ENCODE assay signal across 8 cellular contexts in the genomic region with DNA sequence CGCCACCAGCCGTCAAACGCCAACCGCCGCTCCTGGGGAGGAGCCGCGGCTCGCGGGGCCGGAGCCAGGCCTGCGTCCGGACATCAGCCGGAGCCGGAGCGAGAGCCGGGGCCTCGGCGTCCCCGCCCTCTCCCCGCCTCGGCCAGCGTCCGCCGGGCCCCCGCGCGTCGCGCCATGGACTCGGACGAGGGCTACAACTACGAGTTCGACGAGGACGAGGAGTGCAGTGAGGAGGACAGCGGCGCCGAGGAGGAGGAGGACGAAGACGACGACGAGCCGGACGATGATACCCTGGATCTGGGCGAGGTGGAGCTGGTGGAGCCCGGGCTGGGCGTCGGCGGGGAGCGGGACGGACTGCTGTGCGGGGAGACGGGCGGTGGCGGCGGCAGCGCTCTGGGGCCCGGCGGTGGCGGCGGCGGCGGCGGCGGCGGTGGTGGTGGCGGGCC. TPM values are rescaled to one million over a fixed set of nuclear protein-coding genes. Genes with fewer than 3 reads are reported as not detected.
DNase-seq lines count a peak whose midpoint lies in the region; ATAC-seq and TF ChIP-seq lines count a peak whose summit lies in the region.

No MANE protein-coding gene starts in this region.

- no peaks in the 10 kb centered on the region for H3K27me3 ChIP-seq in mesenchymal stem cell (ENCODE audit: control insufficient read depth in 1 of 2, insufficient read depth in 1 of 2, low read length in 2 of 2)
- no peaks in the 10 kb centered on the region for H3K27me3 ChIP-seq in upper lobe of right lung

- H3K4ac ChIP-seq in mesenchymal stem cell (ENCODE audit: low read depth in 1 of 2, low read length in 2 of 2), result peak overlapping the region; percentile 87 to 90

- WGBS in mesenchymal stem cell, result under 1% methylated on average over 46 of the region's 67 CpGs

- H2AK5ac ChIP-seq in mesenchymal stem cell (ENCODE audit: low read length, severe bottlenecking), result peak overlapping the region; percentile 39

- peak overlapping the region; percentile 96 for H3K4me3 Mint-ChIP-seq in chondrocyte (ENCODE audit: unreplicated experiment)

- H4K91ac ChIP-seq in mesenchymal stem cell (ENCODE audit: low read length), result peak overlapping the region; percentile 90

- peak; percentile 55 for DNase-seq in stimulated activated CD4-positive, alpha-beta T cell treated with anti-CD3 and anti-CD28 coated beads, Interleukin-15, amount 100 ng/mL, for 24 hours
- no peak for DNase-seq in stimulated activated CD4-positive, alpha-beta T cell treated with anti-CD3 and anti-CD28 coated beads, Interleukin-1b, Interleukin-23, amount 100 ng/mL, for 48 hours
- DNase-seq in Jurkat, Clone E6-1 (ENCODE audit: low read depth, low spot score), result no peak
- DNase-seq in chondrocyte (ENCODE audit: low spot score) (no peak), mesenchymal stem cell (no peak), upper lobe of right lung (no peak), SW 1271 (lab: John Stamatoyannopoulos, UW) (no peak), NCI-H1417 (lab: John Stamatoyannopoulos, UW) (no peak)

- peak overlapping the region; percentile 95 for H2BK15ac ChIP-seq in mesenchymal stem cell (ENCODE audit: low read depth, poor library complexity, severe bottlenecking)

- peak overlapping the region; percentile 55 for H3K4me2 ChIP-seq in mesenchymal stem cell (ENCODE audit: low read length, poor library complexity, severe bottlenecking)

- peak overlapping the region; percentile 81 to 100 for H3K23ac ChIP-seq in mesenchymal stem cell (ENCODE audit: low read length in 2 of 2)

- H3K4me3 ChIP-seq in Jurkat, Clone E6-1 (ENCODE audit: low read length), result peak overlapping the region; percentile 90
- H3K4me3 ChIP-seq in mesenchymal stem cell (ENCODE audit: insufficient read depth in 1 of 2, low read depth in 1 of 2, low read length in 2 of 2) (peak overlapping the region; percentile 92 to 98), upper lobe of right lung (peak overlapping the region; percentile 76)

- peak overlapping the region; percentile 75 for H2BK5ac ChIP-seq in mesenchymal stem cell (ENCODE audit: low read depth, low read length, poor library complexity, severe bottlenecking)

- TF ChIP-seq CTCF in chondrocyte (IDR thresholded peaks at IDR 0.05) (no peak), upper lobe of right lung (IDR thresholded peaks at IDR 0.05) (no peak)

- peaks cover 4% of the 10 kb centered on the region for H3K79me1 ChIP-seq in mesenchymal stem cell (replicated peaks; ENCODE audit: low read length, poor library complexity, severe bottlenecking)

- intact Hi-C loops in upper lobe of right lung (cut with DNase I), result no loop called here

- H3K18ac ChIP-seq in mesenchymal stem cell (ENCODE audit: low read depth in 1 of 2, low read length in 2 of 2), result peak overlapping the region; percentile 95 to 98

- peak overlapping the region; percentile 94 for H3K27ac ChIP-seq in mesenchymal stem cell (ENCODE audit: low read length, poor library complexity, severe bottlenecking)
- peak overlapping the region; percentile 100 for H3K27ac ChIP-seq in upper lobe of right lung

- H2BK120ac ChIP-seq in mesenchymal stem cell (ENCODE audit: low read depth, low read length), result peak overlapping the region; percentile 34

- H3K27me3 Mint-ChIP-seq in chondrocyte (ENCODE audit: low read depth), result no peaks in the 10 kb centered on the region

- H3K9me3 ChIP-seq in mesenchymal stem cell (ENCODE audit: control insufficient read depth, low read length) (no peaks in the 10 kb centered on the region), upper lobe of right lung (no peaks in the 10 kb centered on the region)

- H3K9me3 Mint-ChIP-seq in chondrocyte (ENCODE audit: low read depth), result no peaks in the 10 kb centered on the region

- H3K9ac ChIP-seq in mesenchymal stem cell (ENCODE audit: low read length), result peak overlapping the region; percentile 100

- H4K8ac ChIP-seq in mesenchymal stem cell (ENCODE audit: low read length), result peak overlapping the region; percentile 94

- H3K27ac Mint-ChIP-seq in chondrocyte (ENCODE audit: unreplicated experiment), result peak overlapping the region; percentile 99

- ATAC-seq in upper lobe of right lung, result peak; percentile 13

- peaks cover 11 to 38% of the 10 kb centered on the region in 2 experiments for H3K36me3 ChIP-seq in mesenchymal stem cell (ENCODE audit: control insufficient read depth in 1 of 2, insufficient read depth in 2 of 2, low read depth in 1 of 2, low read length in 2 of 2)
- H3K36me3 ChIP-seq in upper lobe of right lung, result peaks cover 21% of the 10 kb centered on the region

- H3K4me1 ChIP-seq in mesenchymal stem cell (ENCODE audit: control insufficient read depth, insufficient read depth, low read depth, low read length) (peaks cover 6% of the 10 kb centered on the region), upper lobe of right lung (peaks cover 35% of the 10 kb centered on the region)

- peaks cover 43% of the 10 kb centered on the region for H3K4me1 Mint-ChIP-seq in chondrocyte (ENCODE audit: low read depth)

- peaks cover 5% of the 10 kb centered on the region for H3K36me3 Mint-ChIP-seq in chondrocyte (ENCODE audit: low read depth)

- H2BK12ac ChIP-seq in mesenchymal stem cell (ENCODE audit: low read length in 2 of 2), result peak overlapping the region in 1 of 2 experiments; percentile 27

- peak overlapping the region; percentile 85 for H2AFZ ChIP-seq in mesenchymal stem cell (ENCODE audit: low read depth, low read length)

- H3K14ac ChIP-seq in mesenchymal stem cell (ENCODE audit: low read length in 2 of 2), result peak overlapping the region; percentile 93 to 99

RNA-seq across cellular contexts. Expression of a gene that starts 0.4 kb away (rescaled TPM):
- 141 TPM for polyA plus RNA-seq in Jurkat, Clone E6-1 (2012; ENCODE audit: insufficient read depth, insufficient read length)
- total RNA-seq in chondrocyte (150 to 169 TPM (median 164 TPM) in 3 replicates), upper lobe of right lung (159 TPM)
- 60.4 TPM for polyA plus RNA-seq in mesenchymal stem cell (2013, experiment 1 of 2)
- polyA plus RNA-seq in mesenchymal stem cell (2013, experiment 2 of 2), result 62.6 TPM
